In genomic region chr12:65825573-65826512, GRCh38 we compare ENCODE assay signal across 10 cellular contexts. TPM values are rescaled to one million over a fixed set of nuclear protein-coding genes. Genes with fewer than 3 reads are reported as not detected.
DNase-seq lines count a peak whose midpoint lies in the region; ATAC-seq, FAIRE-seq and TF ChIP-seq lines count a peak whose summit lies in the region.
"Had no signal": no experiment of that assay in that cellular context is flagged by ENCODE, and none has a peak within 500 bp of the region (broad histone marks: within the 10 kb centered on the region; RNA-seq: fewer than 3 reads in every experiment).

No MANE protein-coding gene starts in this region.

- peak overlapping the region; percentile 74 for H3K4ac ChIP-seq in H1 (replicated peaks; ENCODE audit: insufficient read length, low read depth, low read length)

- H3K56ac ChIP-seq in H1 (replicated peaks; ENCODE audit: insufficient read length, low read depth, low read length), result peak overlapping the region; percentile 20

- H3K18ac ChIP-seq in H1 (ENCODE audit: extremely low read depth, low read length), result peak overlapping the region; percentile 88

- DNase-seq in DMS 273 (lab: John Stamatoyannopoulos, UW; ENCODE audit: unreplicated experiment) (peak; percentile 32), DMS 273 treated with DMSO at 0.1 percent for 48 hours (lab: John Stamatoyannopoulos, UW) (no peak), NCI-H526 treated with DMSO at 0.1 percent for 48 hours (lab: John Stamatoyannopoulos, UW) (peak; percentile 28), H1 (ENCODE audit: low read depth in 1 of 2, low spot score in 2 of 2) (peak in 1 of 2 experiments; percentile 74), mesothelial cell of epicardium (ENCODE audit: low spot score in 2 of 2, unreplicated experiment in 2 of 2) (peak; percentile 32 to 61), vagina (ENCODE audit: extremely low spot score in 2 of 2) (no peak), activated gamma-delta T cell (lab: John Stamatoyannopoulos, UW) (no peak)

- H3K23me2 ChIP-seq in H1 (ENCODE audit: low read depth, low read length), result peaks cover 20% of the 10 kb centered on the region

- no peak overlapping the region for H2AK5ac ChIP-seq in H1 (ENCODE audit: low read depth, low read length)

- no peak overlapping the region for H3K14ac ChIP-seq in H1 (ENCODE audit: insufficient read length)

- TF ChIP-seq RAD21 in H1 (IDR thresholded peaks at IDR 0.05 in 1 of 2, conservative IDR thresholded peaks at IDR 0.05 in 1 of 2; ENCODE audit: low read depth in 2 of 2, low read length in 2 of 2), result no peak

- H3K4me3 Mint-ChIP-seq in mesothelial cell of epicardium, result peak overlapping the region; percentile 90

- H4K5ac ChIP-seq in H1 (ENCODE audit: insufficient read length, low read depth, low read length), result peak overlapping the region; percentile 70

- H3K79me2 ChIP-seq in H1 (ENCODE audit: control insufficient read depth in 1 of 2, insufficient read depth in 2 of 2, low read length in 2 of 2), result peaks cover 0 to 51% of the 10 kb centered on the region in 2 experiments; a peak in 3 of 4 replicates

- no peaks in the 10 kb centered on the region for H3K27me3 ChIP-seq in H1 (replicated peaks in 1 of 4; ENCODE audit: control insufficient read depth in 3 of 4, extremely low read depth in 1 of 4, insufficient read depth in 3 of 4, low read length in 3 of 4)
- peaks cover 11% of the 10 kb centered on the region for H3K27me3 ChIP-seq in vagina

- peak overlapping the region; percentile 89 for H4K91ac ChIP-seq in H1 (replicated peaks; ENCODE audit: insufficient read length, low read length)

- 0 out of 2 replicates have a peak overlapping the region, but pooled peaks have one; percentile 5 for H2AFZ ChIP-seq in H1 (ENCODE audit: low read length)

- H4K20me1 ChIP-seq in H1 (replicated peaks in 1 of 2; ENCODE audit: control insufficient read depth in 1 of 2, insufficient read depth in 2 of 2, low read length in 2 of 2), result no peaks in the 10 kb centered on the region

- 2% methylated on average over 44 of the region's 85 CpGs; no CpG with 5 or more reads in 1 of the 2 experiments for WGBS in H1 (ENCODE audit: extremely low coverage in 1 of 2, insufficient coverage in 1 of 2, insufficient read length in 1 of 2, insufficient replicate concordance in 2 of 2, low coverage in 1 of 2, low lambda C conversion rate in 2 of 2, missing lambda C conversion rate in 1 of 2), 2 experiments

- H3K9ac ChIP-seq in H1 (replicated peaks in 1 of 4; ENCODE audit: extremely low read depth in 1 of 4, low read depth in 3 of 4, low read length in 3 of 4), result peak overlapping the region; percentile 62 to 79 (median 70)

- peak overlapping the region; percentile 100 for H3K4me2 ChIP-seq in H1 (ENCODE audit: insufficient read depth in 1 of 2, low read depth in 2 of 2, low read length in 2 of 2)

- H3K36me3 Mint-ChIP-seq in mesothelial cell of epicardium, result peaks cover 2% of the 10 kb centered on the region

- no peak for TF ChIP-seq EP300 in H1 (IDR thresholded peaks at IDR 0.05; ENCODE audit: borderline replicate concordance in 1 of 2, low read depth in 2 of 2, low read length in 2 of 2)

- no peaks in the 10 kb centered on the region for H3K9me3 Mint-ChIP-seq in mesothelial cell of epicardium

- H3K36me3 ChIP-seq in H1 (ENCODE audit: control insufficient read depth in 2 of 4, insufficient read depth in 4 of 4, low read length in 3 of 4), result peaks cover 0 to 12% (median 2%) of the 10 kb centered on the region in 4 experiments; a peak in 3 of 8 replicates
- H3K36me3 ChIP-seq in vagina, result no peaks in the 10 kb centered on the region

- TF ChIP-seq POLR2A in H1 (IDR thresholded peaks at IDR 0.05; ENCODE audit: control extremely low read depth in 1 of 2, low read depth in 2 of 2, low read length in 2 of 2) (0 out of 3 replicates have a peak, but pooled peaks of 1 of the 2 experiments have one; percentile 53), vagina (IDR thresholded peaks at IDR 0.05) (no peak)

- peak overlapping the region; percentile 90 for H3K27ac Mint-ChIP-seq in mesothelial cell of epicardium

- CTCF ChIA-PET in H1 (lab: Charles Lee; ENCODE audit: partially characterized antibody), result interaction anchor here (1.0 to 1.9 kb wide), 5 partner anchors 9 to 83 kb away, joined by 3 to 6 read pairs (median 3); no protein-coding TSS in a partner anchor

- ATAC-seq in HG03039 (IDR thresholded peaks at IDR 0.05; ENCODE audit: unreplicated experiment), result no peak

- H3K4me1 ChIP-seq in H1 (replicated peaks in 1 of 4; ENCODE audit: control insufficient read depth in 3 of 4, insufficient read depth in 4 of 4, low read length in 3 of 4) (peaks cover 2 to 12% (median 7%) of the 10 kb centered on the region in 4 experiments; a peak in 4 of 7 replicates), vagina (peaks cover 36% of the 10 kb centered on the region)

- H2BK12ac ChIP-seq in H1 (ENCODE audit: low read depth, low read length), result no peak overlapping the region

- FAIRE-seq in H1 (lab: Jason Lieb, UNC), result no peak
- FAIRE-seq: A204.1 had no signal

- H3K79me1 ChIP-seq in H1 (ENCODE audit: low read depth, low read length), result no peaks in the 10 kb centered on the region

- H2BK5ac ChIP-seq in H1 (ENCODE audit: low read depth, low read length), result no peak overlapping the region

- H4K8ac ChIP-seq in H1 (ENCODE audit: extremely low read depth, insufficient read depth, low read length), result peak overlapping the region; percentile 86; the same call in 1 of the 2 replicates

- no peak overlapping the region for H3K23ac ChIP-seq in H1 (ENCODE audit: insufficient read length)

- no peaks in the 10 kb centered on the region for H3K27me3 Mint-ChIP-seq in mesothelial cell of epicardium (ENCODE audit: low read depth)

- H2BK15ac ChIP-seq in H1 (ENCODE audit: low read length), result peak overlapping the region; percentile 23; the same call in 1 of the 2 replicates

- no peak for TF ChIP-seq CTCF in H1 (IDR thresholded peaks at IDR 0.05; ENCODE audit: control extremely low read depth in 1 of 3, insufficient read depth in 1 of 3, low read depth in 1 of 3, low read length in 3 of 3)
- TF ChIP-seq CTCF in mesothelial cell of epicardium (IDR thresholded peaks at IDR 0.05; ENCODE audit: unreplicated experiment), result no peak
- no peak for TF ChIP-seq CTCF in vagina (IDR thresholded peaks at IDR 0.05)

- H3K4me3 ChIP-seq in H1 (ENCODE audit: extremely low read depth in 1 of 4, insufficient read depth in 2 of 4, low read depth in 3 of 4, low read length in 4 of 4) (peak overlapping the region; percentile 83 to 93 (median 88)), vagina (peak overlapping the region; percentile 53 to 62)

- no peak overlapping the region; the same call in 1 of the 2 replicates for H2BK20ac ChIP-seq in H1 (ENCODE audit: low read length)

- POLR2A ChIA-PET in H1 (lab: Charles Lee; ENCODE audit: partially characterized antibody), result interaction anchor here (0.5 to 1.9 kb wide), 5 partner anchors 15 to 85 kb away, joined by 3 to 7 read pairs (median 4); no protein-coding TSS in a partner anchor

- H3K27ac ChIP-seq in H1 (ENCODE audit: low read depth, low read length) (peak overlapping the region; percentile 50; the same call in 1 of the 2 replicates), vagina (no peak overlapping the region)

- H3K4me1 Mint-ChIP-seq in mesothelial cell of epicardium, result peaks cover 44% of the 10 kb centered on the region

- H3K9me3 ChIP-seq in H1 (ENCODE audit: insufficient read depth in 2 of 2, low read depth in 1 of 2, low read length in 1 of 2), result no peaks in the 10 kb centered on the region
- no peaks in the 10 kb centered on the region for H3K9me3 ChIP-seq in vagina

- no peak overlapping the region for H2BK120ac ChIP-seq in H1 (replicated peaks; ENCODE audit: low read depth, low read length)

- intact Hi-C loops in vagina (cut with DNase I), result no loop called here

TF ChIP-seq in H1, 55 proteins besides CTCF, POLR2A, EP300 and RAD21 (continues in another document):
- TF ChIP-seq RFX5 (IDR thresholded peaks at IDR 0.05; ENCODE audit: borderline replicate concordance, low read depth, low read length), result no peak
- TF ChIP-seq ASH2L (IDR thresholded peaks at IDR 0.05; ENCODE audit: low read length), result peak; percentile 96
- TF ChIP-seq HDAC2 (IDR thresholded peaks at IDR 0.05; ENCODE audit: borderline replicate concordance in 1 of 2, low read depth in 2 of 2, low read length in 2 of 2), result no peak
- no peak for TF ChIP-seq SIX5 (IDR thresholded peaks at IDR 0.05; ENCODE audit: low read depth, low read length)
- TF ChIP-seq RXRA (IDR thresholded peaks at IDR 0.05; ENCODE audit: insufficient read depth, low read depth, low read length), result no peak
- TF ChIP-seq BACH1 (IDR thresholded peaks at IDR 0.05; ENCODE audit: low read length), result no peak
- no peak for TF ChIP-seq JUND (IDR thresholded peaks at IDR 0.05; ENCODE audit: low read length)
- TF ChIP-seq SRF (IDR thresholded peaks at IDR 0.05; ENCODE audit: low read depth, low read length), result no peak
- TF ChIP-seq JUN (IDR thresholded peaks at IDR 0.05; ENCODE audit: low read depth, low read length), result no peak
- TF ChIP-seq TCF12 (IDR thresholded peaks at IDR 0.05; ENCODE audit: low read depth, low read length), result no peak
- TF ChIP-seq NANOG (IDR thresholded peaks at IDR 0.05; ENCODE audit: insufficient read depth, low read depth, low read length, poor library complexity, severe bottlenecking), result no peak
- no peak for TF ChIP-seq ATF3 (IDR thresholded peaks at IDR 0.05; ENCODE audit: insufficient read depth, low read depth, low read length)
- peak; percentile 57; the same call in 1 of the 2 replicates for TF ChIP-seq TAF1 (IDR thresholded peaks at IDR 0.05; ENCODE audit: low read depth, low read length)
- no peak for TF ChIP-seq GTF2F1 (IDR thresholded peaks at IDR 0.05; ENCODE audit: borderline replicate concordance, low read depth, low read length)
- no peak for TF ChIP-seq CHD1 (IDR thresholded peaks at IDR 0.05; ENCODE audit: low read depth, low read length)
- TF ChIP-seq BCL11A (IDR thresholded peaks at IDR 0.05; ENCODE audit: low read depth in 2 of 2, low read length in 2 of 2), result no peak

RNA-seq across cellular contexts. Expression of gene HMGA2, which starts 1.6 kb away (rescaled TPM):
- 103 and 104 TPM in 2 replicates for total RNA-seq in H1 (2021; fragmentation: NEBNext Ultra II Directional; extraction: Animal tissue kit (Norgen Biotek cat#: 25700))
- polyA plus RNA-seq in H1 (2011; rRNA removed), result 46.0 and 50.7 TPM in 2 replicates
- 45.4 TPM for polyA plus RNA-seq in H1 (2011; cell fraction: cytosol; rRNA removed)
- polyA plus RNA-seq in H1 (2011; cell fraction: nucleus; rRNA removed), result 77.0 TPM
- polyA plus RNA-seq in H1 (2012, experiment 1 of 2), result 35.0 to 68.1 TPM (median 44.6 TPM) in 4 replicates
- polyA plus RNA-seq in H1 (2012, experiment 2 of 2), result 13.2 TPM
- polyA plus RNA-seq in H1 (2013, experiment 1 of 2), result 89.7 TPM
- 80.7 TPM for polyA plus RNA-seq in H1 (2013, experiment 2 of 2)
- 38.8 and 46.1 TPM in 2 replicates for polyA minus RNA-seq in H1 (2011; rRNA and poly(A)+ RNA removed)
- 64.0 TPM for polyA minus RNA-seq in H1 (2011; cell fraction: cytosol; rRNA and poly(A)+ RNA removed)
- 103 TPM for polyA minus RNA-seq in H1 (2011; cell fraction: nucleus; rRNA and poly(A)+ RNA removed)
- total RNA-seq in mesothelial cell of epicardium (205 to 231 TPM (median 220 TPM) in 3 replicates), vagina (0.25 TPM)
- total RNA-seq: activated CD8-positive, alpha-beta memory T cell treated with anti-CD3 and anti-CD28 coated beads for 36 hours had no signal

Comparison
In these comparisons a context has a peak if more than half of its experiments do, and no peak if none do; other contexts are left out.
1. DNase-seq: peak in DMS 273 (single experiment), NCI-H526 treated with DMSO at 0.1 percent for 48 hours (single experiment) and mesothelial cell of epicardium (2 of 2); none in DMS 273 treated with DMSO at 0.1 percent for 48 hours (single experiment), vagina (0 of 2) and activated gamma-delta T cell (single experiment).
2. RNA of gene HMGA2, which starts 1.6 kb away (total RNA-seq): 205 to 231 TPM in mesothelial cell of epicardium and 103 to 104 TPM in H1; 0.25 TPM in vagina (single experiment); every median in the first group is over 10 times any median in the second.